9 cellular contexts compared by ENCODE assay signal in genomic region chr15:31393441-31394091, GRCh38.
A peak's percentile ranks its signal among the peaks of the same experiment; 100 is the strongest.
DNase-seq lines count a peak whose midpoint lies in the region; ATAC-seq and TF ChIP-seq lines count a peak whose summit lies in the region.
"Had no signal": no experiment of that assay in that cellular context is flagged by ENCODE, and none has a peak within 500 bp of the region (broad histone marks: within the 10 kb centered on the region; RNA-seq: fewer than 3 reads in every experiment).

No MANE protein-coding gene starts in this region.

- POLR2A ChIA-PET in GM10248 (lab: Yijun Ruan, JAX) = no interaction called here

- TF ChIP-seq CTCF in GM10248 (IDR thresholded peaks at IDR 0.05; ENCODE audit: control extremely low read depth, extremely low read depth, low read depth, missing control alignments) (no peak), osteocyte (IDR thresholded peaks at IDR 0.05) (no peak)

- ATAC-seq in central memory CD8-positive, alpha-beta T cell (replicated peaks; ENCODE audit: extremely low read depth, poor library complexity, severe bottlenecking) = no peak
- no peak for ATAC-seq in GM21723 (IDR thresholded peaks at IDR 0.05; ENCODE audit: unreplicated experiment)
- ATAC-seq in GM18873 (IDR thresholded peaks at IDR 0.05; ENCODE audit: low FRiP score, unreplicated experiment) = no peak

- H3K36me3 Mint-ChIP-seq in central memory CD8-positive, alpha-beta T cell (ENCODE audit: insufficient read depth) = peaks cover 9% of the 10 kb centered on the region
- peaks cover 3% of the 10 kb centered on the region for H3K36me3 Mint-ChIP-seq in osteocyte (ENCODE audit: unreplicated experiment)

- H3K4me3 Mint-ChIP-seq in central memory CD8-positive, alpha-beta T cell = peak overlapping the region; percentile 95
- no peak overlapping the region for H3K4me3 Mint-ChIP-seq in osteocyte (ENCODE audit: unreplicated experiment)

- peaks cover 57% of the 10 kb centered on the region for H3K4me1 Mint-ChIP-seq in central memory CD8-positive, alpha-beta T cell
- H3K4me1 Mint-ChIP-seq in osteocyte (ENCODE audit: unreplicated experiment) = peaks cover 23% of the 10 kb centered on the region

- H3K27ac Mint-ChIP-seq in central memory CD8-positive, alpha-beta T cell (ENCODE audit: low read depth) = peak overlapping the region; percentile 95
- no peak overlapping the region for H3K27ac Mint-ChIP-seq in osteocyte (ENCODE audit: unreplicated experiment)

- DNase-seq in GM10248 (ENCODE audit: extremely low spot score) = peak; percentile 6
- DNase-seq in NAMALWA (ENCODE audit: low spot score) = peak; percentile 37
- DNase-seq in central memory CD8-positive, alpha-beta T cell (ENCODE audit: low spot score in 2 of 2) = peak; percentile 9 to 13
- peak; percentile 74 for DNase-seq in osteocyte (ENCODE audit: extremely low spot score, unreplicated experiment)
- DNase-seq in HPDE6-E6E7 (ENCODE audit: extremely low spot score) = no peak
- no peak for DNase-seq in NCI-H1694 (lab: John Stamatoyannopoulos, UW)
- DNase-seq: NCI-H2029 had no signal

- no peaks in the 10 kb centered on the region for H3K27me3 Mint-ChIP-seq in central memory CD8-positive, alpha-beta T cell
- H3K27me3 Mint-ChIP-seq in osteocyte (ENCODE audit: unreplicated experiment) = no peaks in the 10 kb centered on the region

- H3K9me3 Mint-ChIP-seq in central memory CD8-positive, alpha-beta T cell = no peaks in the 10 kb centered on the region
- H3K9me3 Mint-ChIP-seq in osteocyte (ENCODE audit: unreplicated experiment) = peaks cover 14% of the 10 kb centered on the region

- CTCF ChIA-PET in GM10248 (lab: Yijun Ruan, JAX) = interaction anchor here (0.7 to 1.3 kb wide), 2 partner anchors 10 to 39 kb away, joined by 3 read pairs; no protein-coding TSS in a partner anchor

Comparison
In these comparisons a context has a peak if more than half of its experiments do, and no peak if none do; other contexts are left out.
1. DNase-seq: peak in GM10248 (single experiment), NAMALWA (single experiment), central memory CD8-positive, alpha-beta T cell (2 of 2) and osteocyte (single experiment); none in HPDE6-E6E7 (single experiment) and NCI-H1694 (single experiment).